In the genomic region with DNA sequence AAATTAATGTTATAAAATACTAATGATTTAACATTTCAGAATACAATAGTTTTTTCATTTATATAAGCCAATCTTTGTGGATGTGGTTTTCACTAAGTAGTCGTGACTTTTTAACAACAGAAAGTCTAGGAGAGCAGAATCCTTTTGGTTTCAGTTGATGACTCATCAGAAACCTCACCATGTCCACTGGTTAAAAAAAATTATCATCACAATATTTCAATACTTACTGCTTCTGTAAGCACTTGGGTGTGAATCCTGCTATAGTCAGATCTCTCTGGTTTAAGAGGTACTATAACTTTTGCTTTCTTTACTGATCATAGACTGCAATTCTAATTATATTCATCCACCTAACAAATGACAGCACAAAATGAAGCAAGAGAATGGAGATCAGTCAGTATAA, we compare ENCODE assay signal across 9 cellular contexts.
DNase-seq lines count a peak whose midpoint lies in the region; ATAC-seq and TF ChIP-seq lines count a peak whose summit lies in the region.
"Had no signal": no experiment of that assay in that cellular context is flagged by ENCODE, and none has a peak within 500 bp of the region (broad histone marks: within the 10 kb centered on the region; RNA-seq: fewer than 3 reads in every experiment).

No MANE protein-coding gene starts in this region.

- TF ChIP-seq CTCF in KMS-11 (conservative IDR thresholded peaks at IDR 0.05; ENCODE audit: low read depth, low read length) (no peak), body of pancreas (IDR thresholded peaks at IDR 0.05) (no peak), adrenal gland (IDR thresholded peaks at IDR 0.05) (no peak)

- H3K4me3 Mint-ChIP-seq in activated CD4-positive, alpha-beta T cell treated with anti-CD3 and anti-CD28 coated beads for 36 hours = no peak overlapping the region

- POLR2A ChIA-PET in activated CD4-positive, alpha-beta T cell treated with anti-CD3 and anti-CD28 coated beads for 36 hours (lab: Charles Lee) = no interaction called here

- no peaks in the 10 kb centered on the region for H3K4me1 Mint-ChIP-seq in activated CD4-positive, alpha-beta T cell treated with anti-CD3 and anti-CD28 coated beads for 36 hours

- no peaks in the 10 kb centered on the region for H3K9me3 Mint-ChIP-seq in activated CD4-positive, alpha-beta T cell treated with anti-CD3 and anti-CD28 coated beads for 36 hours (ENCODE audit: low read depth)

- H3K79me2 ChIP-seq in KMS-11 (ENCODE audit: insufficient read depth, low read depth) = no peaks in the 10 kb centered on the region

- H3K4me1 ChIP-seq in KMS-11 (ENCODE audit: low read depth, poor library complexity, severe bottlenecking) (peaks cover 33% of the 10 kb centered on the region), body of pancreas (no peaks in the 10 kb centered on the region), adrenal gland (replicated peaks in 1 of 2) (no peaks in the 10 kb centered on the region)

- TF ChIP-seq POLR2A in body of pancreas (IDR thresholded peaks at IDR 0.05) (no peak), adrenal gland (IDR thresholded peaks at IDR 0.05) (no peak)

- no peaks in the 10 kb centered on the region for H3K36me3 ChIP-seq in KMS-11 (ENCODE audit: insufficient read depth)
- H3K36me3 ChIP-seq in body of pancreas (replicated peaks in 1 of 2; ENCODE audit: insufficient read depth in 1 of 2, low read depth in 2 of 2) = no peaks in the 10 kb centered on the region
- no peaks in the 10 kb centered on the region for H3K36me3 ChIP-seq in adrenal gland (replicated peaks in 1 of 2)

- WGBS in body of pancreas, 2 donors = 47 to 58% methylated on average over 1 of the region's 1 CpG
- WGBS in adrenal gland, 4 donors = 39 to 53% (median 50%) methylated on average over 1 of the region's 1 CpG

- H3K4me2 ChIP-seq in KMS-11 = peak overlapping the region; percentile 55

- no peaks in the 10 kb centered on the region for H4K20me1 ChIP-seq in KMS-11 (ENCODE audit: insufficient read depth)

- ATAC-seq in activated CD4-positive, alpha-beta T cell treated with anti-CD3 and anti-CD28 coated beads for 36 hours = peak; percentile 44
- ATAC-seq in HG02623 (IDR thresholded peaks at IDR 0.05; ENCODE audit: unreplicated experiment) (peak; percentile 95), body of pancreas (no peak)

- H3K27ac ChIP-seq in KMS-11 (peak overlapping the region; percentile 45), body of pancreas (no peak overlapping the region), adrenal gland (no peak overlapping the region)
- H3K27ac ChIP-seq: coronary artery had no signal

- CTCF ChIA-PET in activated CD4-positive, alpha-beta T cell treated with anti-CD3 and anti-CD28 coated beads for 36 hours (lab: Charles Lee) = interaction anchor here (0.8 kb wide), 1 partner anchor 48 kb away, joined by 3 read pairs; no protein-coding TSS in a partner anchor

- no peak overlapping the region for H3K9ac ChIP-seq in KMS-11

- DNase-seq in activated CD4-positive, alpha-beta T cell treated with anti-CD3 and anti-CD28 coated beads for 36 hours = no peak
- DNase-seq in activated CD4-positive, alpha-beta T cell treated with anti-CD3 and anti-CD28 coated beads, Interleukin-2, amount 50 U/mL, for 1 hour = no peak
- DNase-seq in kidney tubule cell (ENCODE audit: low spot score) = peak; percentile 80
- DNase-seq in body of pancreas = no peak
- DNase-seq in activated CD4-positive, alpha-beta T cell treated with anti-CD3 and anti-CD28 coated beads for 1 hour = no peak
- no peak for DNase-seq in adrenal gland

- H3K27me3 Mint-ChIP-seq in activated CD4-positive, alpha-beta T cell treated with anti-CD3 and anti-CD28 coated beads for 36 hours = no peaks in the 10 kb centered on the region

- peak overlapping the region; percentile 3; the same call in 1 of the 2 replicates for H2AFZ ChIP-seq in KMS-11 (ENCODE audit: low read depth)

- H3K4me3 ChIP-seq in KMS-11 (IDR thresholded peaks at IDR 0.05; ENCODE audit: insufficient read depth, low read depth, low read length) = no peak overlapping the region
- H3K4me3 ChIP-seq in body of pancreas = no peak overlapping the region
- H3K4me3 ChIP-seq in adrenal gland = no peak overlapping the region
- H3K4me3 ChIP-seq: coronary artery had no signal

- H3K9me3 ChIP-seq in body of pancreas (no peaks in the 10 kb centered on the region), adrenal gland (replicated peaks in 1 of 3) (no peaks in the 10 kb centered on the region)

- H3K27ac Mint-ChIP-seq in activated CD4-positive, alpha-beta T cell treated with anti-CD3 and anti-CD28 coated beads for 36 hours = no peak overlapping the region

- intact Hi-C loops in activated CD4-positive, alpha-beta T cell treated with anti-CD3 and anti-CD28 coated beads for 36 hours (cut with DNase I, micrococcal nuclease) = no loop called here
- intact Hi-C loops in body of pancreas (cut with DNase I) = no loop called here
- intact Hi-C loops in adrenal gland (cut with DNase I) = no loop called here

- no peaks in the 10 kb centered on the region for H3K27me3 ChIP-seq in KMS-11 (ENCODE audit: insufficient read depth, low read depth)
- no peaks in the 10 kb centered on the region for H3K27me3 ChIP-seq in body of pancreas
- H3K27me3 ChIP-seq in adrenal gland = no peaks in the 10 kb centered on the region

- H3K36me3 Mint-ChIP-seq in activated CD4-positive, alpha-beta T cell treated with anti-CD3 and anti-CD28 coated beads for 36 hours (ENCODE audit: low read depth) = no peaks in the 10 kb centered on the region
